In the genomic region with DNA sequence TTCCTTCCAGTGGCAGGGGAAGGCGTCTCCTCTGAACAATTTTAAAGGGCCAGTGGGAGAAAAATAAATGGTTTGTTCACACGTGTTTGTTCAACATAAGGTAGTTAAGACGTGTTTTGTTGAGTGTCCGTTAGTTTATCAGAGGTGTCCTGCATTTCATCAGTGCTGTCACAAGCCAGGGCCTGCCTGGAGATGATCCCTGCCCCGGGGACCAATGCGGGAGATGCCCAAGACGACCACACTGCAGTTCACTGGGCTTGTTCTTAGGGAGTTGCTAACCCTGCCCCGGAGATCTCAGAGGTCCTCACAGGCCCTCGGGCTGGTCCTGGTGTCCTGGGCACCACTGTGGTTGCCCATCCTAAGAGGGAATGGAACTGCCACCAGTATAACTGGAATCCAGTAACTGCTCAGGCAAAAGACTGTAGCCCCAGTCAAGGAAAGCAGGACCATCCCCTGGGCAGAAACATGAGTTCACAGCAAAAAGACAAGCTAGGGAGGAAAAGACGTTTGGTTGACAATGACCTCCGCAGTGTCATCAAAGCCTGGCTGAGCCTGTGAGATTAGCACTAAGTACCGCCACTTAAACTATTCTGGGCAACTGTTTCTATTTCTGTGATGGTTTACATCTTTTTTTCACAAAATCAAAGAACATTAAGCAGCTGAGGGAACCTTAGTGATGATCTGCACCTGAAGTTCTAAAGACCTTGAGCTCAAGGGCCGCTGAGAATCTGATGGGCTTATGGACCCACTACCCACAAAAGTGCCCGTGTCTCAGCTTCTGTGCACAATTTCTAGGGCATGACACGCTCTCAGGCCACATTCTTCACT, we compare ENCODE assay signal across 28 cellular contexts. TPM values are rescaled to one million over a fixed set of nuclear protein-coding genes. Genes with fewer than 3 reads are reported as not detected.
A peak's percentile ranks its signal among the peaks of the same experiment; 100 is the strongest.
DNase-seq lines count a peak whose midpoint lies in the region; ATAC-seq and TF ChIP-seq lines count a peak whose summit lies in the region.
"Had no signal": no experiment of that assay in that cellular context is flagged by ENCODE, and none has a peak within 500 bp of the region (broad histone marks: within the 10 kb centered on the region; RNA-seq: fewer than 3 reads in every experiment).

No MANE protein-coding gene starts in this region.

- CTCF ChIA-PET in WTC11 (lab: Charles Lee): interaction anchor here (1.1 to 1.2 kb wide), 2 partner anchors 21 to 157 kb away, joined by 3 read pairs; no protein-coding TSS in a partner anchor

- intact Hi-C loops in left cardiac atrium (cut with DNase I): no loop called here
- intact Hi-C loops in lower leg skin (cut with DNase I; ENCODE audit: low total_unique reads): no loop called here

- WGBS in lower leg skin, 2 donors: 61 to 66% methylated on average over 15 of the region's 15 CpGs

- H3K27ac ChIP-seq in temporal lobe (ENCODE audit: low read depth, low read length): peak overlapping the region; percentile 36
- H3K27ac ChIP-seq: A549, ascending aorta, psoas muscle had no signal

- H3K36me3 Mint-ChIP-seq in activated naive CD4-positive, alpha-beta T cell treated with anti-CD3 and anti-CD28 coated beads, Interleukin-2, amount 50 U/mL, for 24 hours: peaks cover 9% of the 10 kb centered on the region
- peaks cover 13% of the 10 kb centered on the region for H3K36me3 Mint-ChIP-seq in WTC11
- H3K36me3 Mint-ChIP-seq: activated naive CD8-positive, alpha-beta T cell had no signal

- no peak for TF ChIP-seq POLR2A in lower leg skin (IDR thresholded peaks at IDR 0.05)

- H3K27me3 Mint-ChIP-seq in activated naive CD4-positive, alpha-beta T cell treated with anti-CD3 and anti-CD28 coated beads, Interleukin-2, amount 50 U/mL, for 24 hours: no peaks in the 10 kb centered on the region
- H3K27me3 Mint-ChIP-seq in WTC11 (ENCODE audit: low read depth): no peaks in the 10 kb centered on the region
- H3K27me3 Mint-ChIP-seq: activated CD4-positive, alpha-beta T cell treated with anti-CD3 and anti-CD28 coated beads, Interleukin-2, amount 10 ng/mL, durations not matched to agents 24 days and 14 days; activated CD8-positive, alpha-beta memory T cell treated with anti-CD3 and anti-CD28 coated beads, Interleukin-2, amount 10 ng/mL, durations not matched to agents 7 days and 5 days; activated naive CD8-positive, alpha-beta T cell; B cell; central memory CD8-positive, alpha-beta T cell; T-helper 17 cell had no signal

- H3K4me3 ChIP-seq in lower leg skin (ENCODE audit: low read depth, poor library complexity, severe bottlenecking): no peak overlapping the region
- H3K4me3 ChIP-seq: A549, ascending aorta, GM12878, lung, psoas muscle, SK-N-MC had no signal

- POLR2A ChIA-PET in WTC11 (lab: Charles Lee): interaction anchor here (0.8 kb wide), 1 partner anchor 292 kb away, joined by 3 read pairs; the partner anchor contains the start of gene H3-3A

- H3K4me3 Mint-ChIP-seq in activated naive CD4-positive, alpha-beta T cell treated with anti-CD3 and anti-CD28 coated beads, Interleukin-2, amount 50 U/mL, for 24 hours: no peak overlapping the region
- H3K4me3 Mint-ChIP-seq in WTC11: no peak overlapping the region
- H3K4me3 Mint-ChIP-seq: activated CD4-positive, alpha-beta T cell treated with anti-CD3 and anti-CD28 coated beads, Interleukin-2, amount 10 ng/mL, durations not matched to agents 24 days and 14 days; activated CD8-positive, alpha-beta memory T cell treated with anti-CD3 and anti-CD28 coated beads, Interleukin-2, amount 10 ng/mL, durations not matched to agents 7 days and 5 days; activated naive CD8-positive, alpha-beta T cell; activated T-cell treated with anti-CD3 and anti-CD28 coated beads, Interleukin-2, amount 50 U/mL, for 72 hours; B cell; central memory CD8-positive, alpha-beta T cell; T-helper 17 cell had no signal

- TF ChIP-seq CTCF in WTC11 (IDR thresholded peaks at IDR 0.05): no peak
- no peak for TF ChIP-seq CTCF in lower leg skin (IDR thresholded peaks at IDR 0.05)

- peak overlapping the region; percentile 46 for H3K27ac Mint-ChIP-seq in activated naive CD4-positive, alpha-beta T cell treated with anti-CD3 and anti-CD28 coated beads, Interleukin-2, amount 50 U/mL, for 24 hours
- H3K27ac Mint-ChIP-seq in WTC11: peak overlapping the region; percentile 25; the same call in 1 of the 2 replicates
- H3K27ac Mint-ChIP-seq: activated CD4-positive, alpha-beta T cell treated with anti-CD3 and anti-CD28 coated beads, Interleukin-2, amount 10 ng/mL, durations not matched to agents 24 days and 14 days; activated CD8-positive, alpha-beta memory T cell treated with anti-CD3 and anti-CD28 coated beads, Interleukin-2, amount 10 ng/mL, durations not matched to agents 7 days and 5 days; activated naive CD8-positive, alpha-beta T cell; activated T-cell treated with anti-CD3 and anti-CD28 coated beads, Interleukin-2, amount 50 U/mL, for 72 hours; B cell; T-helper 17 cell had no signal

- H3K4me1 Mint-ChIP-seq in activated naive CD4-positive, alpha-beta T cell treated with anti-CD3 and anti-CD28 coated beads, Interleukin-2, amount 50 U/mL, for 24 hours: no peaks in the 10 kb centered on the region
- peaks cover 12% of the 10 kb centered on the region for H3K4me1 Mint-ChIP-seq in WTC11
- H3K4me1 Mint-ChIP-seq: activated CD4-positive, alpha-beta T cell treated with anti-CD3 and anti-CD28 coated beads, Interleukin-2, amount 10 ng/mL, durations not matched to agents 24 days and 14 days; activated CD8-positive, alpha-beta memory T cell treated with anti-CD3 and anti-CD28 coated beads, Interleukin-2, amount 10 ng/mL, durations not matched to agents 7 days and 5 days; central memory CD8-positive, alpha-beta T cell had no signal

- no peak for DNase-seq in activated naive CD4-positive, alpha-beta T cell treated with Interleukin-2 at 50 U/mL for 16 hours
- DNase-seq in WTC11 (ENCODE audit: low spot score) (no peak), left cardiac atrium (no peak), lower leg skin (ENCODE audit: low spot score in 2 of 2) (no peak), T-helper 9 cell (no peak)
- DNase-seq: activated CD4-positive, alpha-beta T cell treated with anti-CD3 and anti-CD28 coated beads, Interleukin-2, amount 10 ng/mL, durations not matched to agents 24 days and 14 days; activated CD8-positive, alpha-beta memory T cell treated with anti-CD3 and anti-CD28 coated beads, Interleukin-2, amount 10 ng/mL, durations not matched to agents 7 days and 5 days; activated T-cell treated with anti-CD3 and anti-CD28 coated beads, Interleukin-2, amount 50 U/mL, for 72 hours; COR-L47; MM.1S; NCI-H1436 treated with DMSO at 0.1 percent for 48 hours; NCI-H524 treated with DMSO at 0.1 percent for 48 hours; psoas muscle; RPMI8226; T-helper 17 cell; trophoblast cell had no signal

- no peaks in the 10 kb centered on the region for H3K9me3 Mint-ChIP-seq in activated naive CD4-positive, alpha-beta T cell treated with anti-CD3 and anti-CD28 coated beads, Interleukin-2, amount 50 U/mL, for 24 hours
- H3K9me3 Mint-ChIP-seq in WTC11: no peaks in the 10 kb centered on the region
- H3K9me3 Mint-ChIP-seq: activated CD4-positive, alpha-beta T cell treated with anti-CD3 and anti-CD28 coated beads, Interleukin-2, amount 10 ng/mL, durations not matched to agents 24 days and 14 days; activated T-cell treated with anti-CD3 and anti-CD28 coated beads, Interleukin-2, amount 50 U/mL, for 72 hours; central memory CD8-positive, alpha-beta T cell had no signal

- no peak for ATAC-seq in WTC11
- peak; percentile 13 to 36 for ATAC-seq in left cardiac atrium
- ATAC-seq in GM21367 (IDR thresholded peaks at IDR 0.05; ENCODE audit: unreplicated experiment): no peak
- ATAC-seq: activated CD8-positive, alpha-beta memory T cell treated with anti-CD3 and anti-CD28 coated beads, Interleukin-2, amount 10 ng/mL, durations not matched to agents 7 days and 5 days; GM12878; HCT116; psoas muscle had no signal

TF ChIP-seq in WTC11, 78 proteins besides CTCF, POLR2A, EP300 and RAD21:
- TF ChIP-seq ELF4 (CRISPR knock-in tag; IDR thresholded peaks at IDR 0.05; ENCODE audit: low read depth) (no peak), IRF2 (CRISPR knock-in tag; IDR thresholded peaks at IDR 0.05; ENCODE audit: borderline replicate concordance, low read depth) (no peak), E2F4 (CRISPR knock-in tag; IDR thresholded peaks at IDR 0.05; ENCODE audit: borderline replicate concordance, low read depth) (no peak), GRHL2 (CRISPR knock-in tag; IDR thresholded peaks at IDR 0.05; ENCODE audit: insufficient replicate concordance, severe bottlenecking) (no peak)

RNA-seq across cellular contexts. Expression of gene LIN9, which starts 44.9 kb away (rescaled TPM):
- total RNA-seq in WTC11 (2021) (10.4 to 15.7 TPM (median 10.7 TPM) in 3 replicates), left cardiac atrium (1 to 10 TPM; 2.9 to 4.1 TPM), temporal lobe (15.2 TPM), lower leg skin (1 to 10 TPM; 3.8 to 5.7 (median 4.9) TPM)

RNA-seq across cellular contexts. Expression of gene PARP1, which starts 54.0 kb away (rescaled TPM):
- total RNA-seq in WTC11 (2021) (366 to 376 TPM (median 371 TPM) in 3 replicates), left cardiac atrium (10 to 100 TPM; 52.9 to 61.1 TPM), temporal lobe (92.4 TPM), lower leg skin (10 to 100 TPM; 30.9 to 65.1 (median 48.2) TPM)

Comparison
In these comparisons a context has a peak if more than half of its experiments do, and no peak if none do; other contexts are left out.
1. ATAC-seq: peak in left cardiac atrium (2 of 2); none in WTC11 (single experiment) and GM21367 (single experiment).